15 cellular contexts compared by ENCODE assay signal in genomic region chr9:96972551-96972950, GRCh38. TPM values are rescaled to one million over a fixed set of nuclear protein-coding genes. Genes with fewer than 3 reads are reported as not detected.
"Had no signal": no experiment of that assay in that cellular context is flagged by ENCODE, and none has a peak within 500 bp of the region (broad histone marks: within the 10 kb centered on the region; RNA-seq: fewer than 3 reads in every experiment).

No MANE protein-coding gene starts in this region.

RNA-seq across cellular contexts. Expression of gene NUTM2G, which starts 43.9 kb away (rescaled TPM):
- total RNA-seq: activated naive CD4-positive, alpha-beta T cell treated with anti-CD3 and anti-CD28 coated beads, Interleukin-2, amount 50 U/mL, for 72 hours; fibroblast of villous mesenchyme; gastroesophageal sphincter; left cardiac atrium; left ventricle myocardium superior; lung microvascular endothelial cell; mesenteric fat pad; mucosa of gallbladder; neural crest cell; pulmonary artery endothelial cell; right atrium auricular region; SK-MEL-5; smooth muscle cell; subcutaneous adipose tissue; thoracic aorta had no signal
